In genomic region chr4:37447886-37448285, GRCh38 we compare ENCODE assay signal across 18 cellular contexts.
"Had no signal": no experiment of that assay in that cellular context is flagged by ENCODE, and none has a peak within 500 bp of the region (broad histone marks: within the 10 kb centered on the region; RNA-seq: fewer than 3 reads in every experiment).

No MANE protein-coding gene starts in this region.

- FAIRE-seq: frontal cortex, islet of Langerhans, urothelium cell line had no signal

- H3K27ac ChIP-seq: coronary artery, heart left ventricle, sigmoid colon, suprapubic skin, thyroid gland had no signal

- H3K4me3 ChIP-seq: coronary artery, heart left ventricle, sigmoid colon, suprapubic skin, thyroid gland had no signal

- H3K4me1 ChIP-seq: sigmoid colon, thyroid gland had no signal

- DNase-seq: effector CD8-positive, alpha-beta T cell; heart left ventricle; hypothalamus; mammary epithelial cell; naive thymus-derived CD8-positive, alpha-beta T cell; posterior cingulate gyrus; sigmoid colon; stimulated activated CD4-positive, alpha-beta T cell treated with anti-CD3 and anti-CD28 coated beads, Interleukin-4, amount 100 ng/mL, for 1 hour; stimulated activated CD8-positive, alpha-beta memory T cell treated with anti-CD3 and anti-CD28 coated beads, Interleukin-4, amount 100 ng/mL, for 48 hours; stimulated activated naive CD8-positive, alpha-beta T cell treated with anti-CD3 and anti-CD28 coated beads, Interleukin-15, Interleukin-2, amounts not matched to agents 100 U/mL and 50 U/mL, for 24 hours; thyroid gland had no signal

- H3K9me3 ChIP-seq: heart left ventricle, sigmoid colon, suprapubic skin, thyroid gland had no signal

- H3K36me3 ChIP-seq: heart left ventricle, sigmoid colon, suprapubic skin, thyroid gland had no signal

- ATAC-seq: heart left ventricle; left lobe of liver; naive thymus-derived CD8-positive, alpha-beta T cell; stimulated activated effector memory CD8-positive, alpha-beta T cell treated with anti-CD3 and anti-CD28 coated beads, Interleukin-12 subunit alpha, Interleukin-12 subunit beta, amount 100 ng/mL, for 72 hours; stimulated activated naive CD8-positive, alpha-beta T cell treated with anti-CD3 and anti-CD28 coated beads, Interleukin-15, Interleukin-2, amounts not matched to agents 100 U/mL and 50 U/mL, for 24 hours had no signal

- H3K27me3 ChIP-seq: thyroid gland had no signal
